1 cellular context compared by ENCODE assay signal in genomic region chr1:229298887-229299503, GRCh38.
A peak's percentile ranks its signal among the peaks of the same experiment; 100 is the strongest.
TF ChIP-seq lines count a peak whose summit lies in the region.

No MANE protein-coding gene starts in this region.

TF ChIP-seq in HepG2, 621 proteins besides CTCF, POLR2A, EP300 and RAD21 (continued from another document and continues in another):
- 0 out of 2 replicates have a peak, but pooled peaks have one; percentile 23 for TF ChIP-seq ZBED4 (CRISPR knock-in tag; IDR thresholded peaks at IDR 0.05; ENCODE audit: borderline replicate concordance)
- TF ChIP-seq FOXJ3 (CRISPR knock-in tag; IDR thresholded peaks at IDR 0.05; ENCODE audit: borderline replicate concordance), result peak; percentile 71; the same call in 1 of the 2 replicates
- no peak for TF ChIP-seq GZF1 (CRISPR knock-in tag; IDR thresholded peaks at IDR 0.05)
- TF ChIP-seq DRAP1 (CRISPR knock-in tag; IDR thresholded peaks at IDR 0.05), result peak; percentile 21; the same call in 1 of the 2 replicates
- peak; percentile 54; the same call in 1 of the 2 replicates for TF ChIP-seq ZGPAT (CRISPR knock-in tag; IDR thresholded peaks at IDR 0.05)
- no peak for TF ChIP-seq ZNF451 (CRISPR knock-in tag; IDR thresholded peaks at IDR 0.05)
- no peak for TF ChIP-seq ZXDC (CRISPR knock-in tag; IDR thresholded peaks at IDR 0.05)
- no peak for TF ChIP-seq ADNP (CRISPR knock-in tag; IDR thresholded peaks at IDR 0.05)
- TF ChIP-seq CBX1 (IDR thresholded peaks at IDR 0.05; ENCODE audit: low read depth), result no peak
- TF ChIP-seq FIP1L1 (IDR thresholded peaks at IDR 0.05; ENCODE audit: borderline replicate concordance, insufficient read depth, low read depth, low read length), result no peak
- no peak for TF ChIP-seq ZNF251 (CRISPR knock-in tag; IDR thresholded peaks at IDR 0.05)
- peak; percentile 95 for TF ChIP-seq HNF4A (CRISPR knock-in tag; IDR thresholded peaks at IDR 0.05)
- no peak for TF ChIP-seq GMEB1 (CRISPR knock-in tag; IDR thresholded peaks at IDR 0.05; ENCODE audit: borderline replicate concordance)
- TF ChIP-seq ARNT (IDR thresholded peaks at IDR 0.05), result no peak
- TF ChIP-seq ZBTB46 (CRISPR knock-in tag; IDR thresholded peaks at IDR 0.05; ENCODE audit: borderline replicate concordance), result no peak
- peak; percentile 60 for TF ChIP-seq THAP11 (CRISPR knock-in tag; IDR thresholded peaks at IDR 0.05)
- no peak for TF ChIP-seq ZNF891 (CRISPR knock-in tag; IDR thresholded peaks at IDR 0.05)
- peak; percentile 49 for TF ChIP-seq RARA (CRISPR knock-in tag; IDR thresholded peaks at IDR 0.05)
- no peak for TF ChIP-seq RFX5 (IDR thresholded peaks at IDR 0.05; ENCODE audit: low read depth, low read length)
- TF ChIP-seq MAFK (conservative IDR thresholded peaks at IDR 0.05 in 1 of 2, IDR thresholded peaks at IDR 0.05 in 1 of 2; ENCODE audit: low read length in 2 of 2), result no peak
- peak; percentile 85 for TF ChIP-seq ZNF331 (CRISPR knock-in tag; IDR thresholded peaks at IDR 0.05)
- no peak for TF ChIP-seq NR2C2 (CRISPR knock-in tag; IDR thresholded peaks at IDR 0.05; ENCODE audit: borderline replicate concordance)
- TF ChIP-seq HNF1A (IDR thresholded peaks at IDR 0.05; ENCODE audit: low read depth), result no peak
- TF ChIP-seq HNF1A (CRISPR knock-in tag; IDR thresholded peaks at IDR 0.05; ENCODE audit: borderline replicate concordance), result peak; percentile 43; the same call in 1 of the 2 replicates
- no peak for TF ChIP-seq RBM22 (optimal IDR thresholded peaks at IDR 0.05; ENCODE audit: low read length)
- TF ChIP-seq ZNF292 (CRISPR knock-in tag; IDR thresholded peaks at IDR 0.05; ENCODE audit: borderline replicate concordance, low read depth), result no peak
- TF ChIP-seq JUNB (CRISPR knock-in tag; IDR thresholded peaks at IDR 0.05; ENCODE audit: borderline replicate concordance), result no peak
- TF ChIP-seq CEBPZ (IDR thresholded peaks at IDR 0.05; ENCODE audit: low read length), result no peak
- TF ChIP-seq POLR2AphosphoS5 (IDR thresholded peaks at IDR 0.05; ENCODE audit: low read depth, low read length), result no peak
- TF ChIP-seq FOSL1 (CRISPR knock-in tag; IDR thresholded peaks at IDR 0.05; ENCODE audit: borderline replicate concordance), result no peak
- TF ChIP-seq ZBTB8A (CRISPR knock-in tag; IDR thresholded peaks at IDR 0.05; ENCODE audit: borderline replicate concordance, low read depth), result no peak
- TF ChIP-seq ZBTB44 (CRISPR knock-in tag; IDR thresholded peaks at IDR 0.05), result no peak
- peak; percentile 57; the same call in 1 of the 2 replicates for TF ChIP-seq ZNF792 (CRISPR knock-in tag; IDR thresholded peaks at IDR 0.05)
- peak; percentile 78 for TF ChIP-seq BCL6 (CRISPR knock-in tag; IDR thresholded peaks at IDR 0.05)
- TF ChIP-seq MAZ (IDR thresholded peaks at IDR 0.05; ENCODE audit: borderline replicate concordance, low read depth, low read length), result no peak
- TF ChIP-seq MAZ (CRISPR knock-in tag; IDR thresholded peaks at IDR 0.05; ENCODE audit: low read depth), result no peak
- TF ChIP-seq TARDBP (CRISPR knock-in tag; IDR thresholded peaks at IDR 0.05), result peak; percentile 31; the same call in 1 of the 2 replicates
- no peak for TF ChIP-seq ZNF101 (CRISPR knock-in tag; IDR thresholded peaks at IDR 0.05; ENCODE audit: borderline replicate concordance, low read depth)
- no peak for TF ChIP-seq CBX2 (IDR thresholded peaks at IDR 0.05; ENCODE audit: low read depth, low read length)
- TF ChIP-seq CBX2 (CRISPR knock-in tag; IDR thresholded peaks at IDR 0.05; ENCODE audit: low read depth), result no peak
- peak; percentile 83 for TF ChIP-seq NCOA2 (CRISPR knock-in tag; IDR thresholded peaks at IDR 0.05)
